ENCODE assay signal across 35 cellular contexts in genomic region chr7:53121374-53121773, GRCh38.
"Had no signal": no experiment of that assay in that cellular context is flagged by ENCODE, and none has a peak within 500 bp of the region (broad histone marks: within the 10 kb centered on the region; RNA-seq: fewer than 3 reads in every experiment).

No MANE protein-coding gene starts in this region.

- H3K4me2 ChIP-seq: PC-9 had no signal

- H3K4me3 Mint-ChIP-seq: activated B cell treated with CpG ODN at 0.5 μM for 24 hours; activated CD4-positive, alpha-beta T cell treated with anti-CD3 and anti-CD28 coated beads, Interleukin-2, amount 10 ng/mL, durations not matched to agents 7 days and 5 days; activated CD8-positive, alpha-beta T cell treated with anti-CD3 and anti-CD28 coated beads, Interleukin-2, amount 10 ng/mL, durations not matched to agents 7 days and 5 days; activated naive CD4-positive, alpha-beta T cell treated with anti-CD3 and anti-CD28 coated beads, Interleukin-2, amount 50 U/mL, for 24 hours; activated naive CD8-positive, alpha-beta T cell treated with anti-CD3 and anti-CD28 coated beads, Interleukin-2, amount 10 ng/mL, durations not matched to agents 7 days and 5 days; activated T-cell treated with anti-CD3 and anti-CD28 coated beads, Interleukin-2, amount 50 U/mL, for 24 hours; brain; IgD-negative memory B cell had no signal

- H3K27me3 ChIP-seq: ascending aorta had no signal

- H3K36me3 ChIP-seq: ascending aorta had no signal

- H3K9me3 ChIP-seq: ascending aorta had no signal

- H3K27ac ChIP-seq: ascending aorta, PC-9, RWPE1, VCaP had no signal

- H3K27ac Mint-ChIP-seq: activated B cell treated with CpG ODN at 0.5 μM for 24 hours; activated CD4-positive, alpha-beta T cell treated with anti-CD3 and anti-CD28 coated beads, Interleukin-2, amount 10 ng/mL, durations not matched to agents 7 days and 5 days; activated CD8-positive, alpha-beta T cell treated with anti-CD3 and anti-CD28 coated beads, Interleukin-2, amount 10 ng/mL, durations not matched to agents 7 days and 5 days; activated naive CD4-positive, alpha-beta T cell treated with anti-CD3 and anti-CD28 coated beads, Interleukin-2, amount 50 U/mL, for 24 hours; activated naive CD8-positive, alpha-beta T cell treated with anti-CD3 and anti-CD28 coated beads, Interleukin-2, amount 10 ng/mL, durations not matched to agents 7 days and 5 days; activated T-cell treated with anti-CD3 and anti-CD28 coated beads, Interleukin-2, amount 50 U/mL, for 24 hours; activated T-helper 2 cell treated with anti-CD3 and anti-CD28 coated beads, Interferon-gamma antibody, Interleukin-2, Interleukin-4, amounts not matched to agents 10 μg/mL and 5 μg/mL and 100 μg/mL, durations not matched to agents 14 hours and 24 hours and 36 hours; brain; IgD-negative memory B cell had no signal

- DNase-seq: activated B cell treated with CpG ODN at 0.5 μM for 24 hours; activated CD4-positive, alpha-beta T cell treated with anti-CD3 and anti-CD28 coated beads, Interleukin-2, amount 10 ng/mL, durations not matched to agents 7 days and 5 days; activated CD4-positive, alpha-beta T cell treated with anti-CD3 and anti-CD28 coated beads, Interleukin-2, amount 50 U/mL, for 48 hours; activated CD8-positive, alpha-beta T cell treated with anti-CD3 and anti-CD28 coated beads, Interleukin-2, amount 10 ng/mL, durations not matched to agents 7 days and 5 days; activated gamma-delta T cell; activated naive CD4-positive, alpha-beta T cell treated with Interleukin-2 at 50 U/mL for 16 hours; activated naive CD8-positive, alpha-beta T cell treated with anti-CD3 and anti-CD28 coated beads, Interleukin-2, amount 10 ng/mL, durations not matched to agents 7 days and 5 days; activated T-cell treated with anti-CD3 and anti-CD28 coated beads, Interleukin-2, amount 50 U/mL, for 24 hours; amygdala; Karpas-422; KBM-7; NCI-H1105; NCI-H1417 treated with DMSO at 0.1 percent for 48 hours; NCI-H187 treated with DMSO at 0.1 percent for 48 hours; NCI-H2081; NCI-H2171 treated with DMSO at 0.1 percent for 48 hours; NCI-H2227 treated with DMSO at 0.1 percent for 48 hours; NCI-H446; NCI-H510A treated with DMSO at 0.1 percent for 48 hours; NCI-H526 treated with DMSO at 0.1 percent for 48 hours; NCI-H774; NK-92 treated with Interleukin-12 subunit alpha and Interleukin-12 subunit beta, amount 100 ng/mL, for 24 hours; PC-9; SIG-M5; T-helper 1 cell; T-helper 2 cell; T-helper 9 cell had no signal

- H3K4me1 Mint-ChIP-seq: activated B cell treated with CpG ODN at 0.5 μM for 24 hours; activated CD4-positive, alpha-beta T cell treated with anti-CD3 and anti-CD28 coated beads, Interleukin-2, amount 10 ng/mL, durations not matched to agents 7 days and 5 days; activated naive CD4-positive, alpha-beta T cell treated with anti-CD3 and anti-CD28 coated beads, Interleukin-2, amount 50 U/mL, for 24 hours; activated naive CD8-positive, alpha-beta T cell treated with anti-CD3 and anti-CD28 coated beads, Interleukin-2, amount 10 ng/mL, durations not matched to agents 7 days and 5 days; IgD-negative memory B cell had no signal

- H3K4me3 ChIP-seq: ascending aorta, PC-9 had no signal

- FAIRE-seq: bronchial epithelial cell had no signal

- H3K27me3 Mint-ChIP-seq: activated B cell treated with CpG ODN at 0.5 μM for 24 hours; activated CD4-positive, alpha-beta T cell treated with anti-CD3 and anti-CD28 coated beads, Interleukin-2, amount 10 ng/mL, durations not matched to agents 7 days and 5 days; activated naive CD4-positive, alpha-beta T cell treated with anti-CD3 and anti-CD28 coated beads, Interleukin-2, amount 50 U/mL, for 24 hours; activated naive CD8-positive, alpha-beta T cell treated with anti-CD3 and anti-CD28 coated beads, Interleukin-2, amount 10 ng/mL, durations not matched to agents 7 days and 5 days; activated T-cell treated with anti-CD3 and anti-CD28 coated beads, Interleukin-2, amount 50 U/mL, for 24 hours; IgD-negative memory B cell had no signal

- H2AFZ ChIP-seq: PC-9 had no signal

- H3K36me3 Mint-ChIP-seq: activated naive CD4-positive, alpha-beta T cell treated with anti-CD3 and anti-CD28 coated beads, Interleukin-2, amount 50 U/mL, for 24 hours; activated naive CD8-positive, alpha-beta T cell treated with anti-CD3 and anti-CD28 coated beads, Interleukin-2, amount 10 ng/mL, durations not matched to agents 7 days and 5 days; brain; IgD-negative memory B cell had no signal
